In genomic region chr17:3918372-3919122, GRCh38 we compare ENCODE assay signal across 14 cellular contexts. TPM values are rescaled to one million over a fixed set of nuclear protein-coding genes. Genes with fewer than 3 reads are reported as not detected.
DNase-seq lines count a peak whose midpoint lies in the region; ATAC-seq and TF ChIP-seq lines count a peak whose summit lies in the region.
"Had no signal": no experiment of that assay in that cellular context is flagged by ENCODE, and none has a peak within 500 bp of the region (broad histone marks: within the 10 kb centered on the region; RNA-seq: fewer than 3 reads in every experiment).

No MANE protein-coding gene starts in this region.

- H3K36me3 ChIP-seq in lower lobe of right lung: no peaks in the 10 kb centered on the region
- no peaks in the 10 kb centered on the region for H3K36me3 ChIP-seq in stomach smooth muscle (ENCODE audit: control insufficient read depth in 2 of 2, insufficient read depth in 2 of 2, low read length in 2 of 2)
- H3K36me3 ChIP-seq: tibial nerve had no signal

- no peak for ATAC-seq in lower lobe of right lung

- no peaks in the 10 kb centered on the region for H3K9me3 Mint-ChIP-seq in T-helper 2 cell treated with Interferon-gamma antibody and Interleukin-4, amounts not matched to agents 5 μg/mL and 100 μg/mL, for 36 hours

- peak overlapping the region; percentile 52 for H3K27ac Mint-ChIP-seq in T-helper 2 cell treated with Interferon-gamma antibody and Interleukin-4, amounts not matched to agents 5 μg/mL and 100 μg/mL, for 36 hours

- intact Hi-C loops in lower lobe of right lung (cut with DNase I): no loop called here

- H3K27ac ChIP-seq in RWPE1 (peak overlapping the region; percentile 14; the same call in 1 of the 2 replicates), lower lobe of right lung (peak overlapping the region; percentile 24), stomach smooth muscle (ENCODE audit: low read length) (peak overlapping the region; percentile 18)
- H3K27ac ChIP-seq: hepatocyte had no signal

- no peaks in the 10 kb centered on the region for H3K27me3 ChIP-seq in lower lobe of right lung (ENCODE audit: low read depth)
- H3K27me3 ChIP-seq in stomach smooth muscle (ENCODE audit: control insufficient read depth in 1 of 2, insufficient read depth in 2 of 2, low read length in 2 of 2): no peaks in the 10 kb centered on the region
- H3K27me3 ChIP-seq: hepatocyte, tibial nerve had no signal

- DNase-seq in T-helper 2 cell treated with Interferon-gamma antibody and Interleukin-4, amounts not matched to agents 5 μg/mL and 100 μg/mL, for 36 hours (ENCODE audit: low spot score): no peak
- no peak for DNase-seq in T-helper 2 cell
- no peak for DNase-seq in RWPE1 (ENCODE audit: low spot score)
- no peak for DNase-seq in lower lobe of right lung
- no peak for DNase-seq in stimulated activated CD4-positive, alpha-beta T cell treated with anti-CD3 and anti-CD28 coated beads, Interleukin-4, amount 100 ng/mL, for 24 hours
- DNase-seq in HEK293T (ENCODE audit: extremely low spot score): no peak
- no peak for DNase-seq in GDM1 (lab: John Stamatoyannopoulos, UW)
- DNase-seq: activated CD8-positive, alpha-beta memory T cell treated with anti-CD3 and anti-CD28 coated beads, Interleukin-2, amount 50 U/mL, for 48 hours had no signal

- TF ChIP-seq CTCF in RWPE1 (conservative IDR thresholded peaks at IDR 0.05; ENCODE audit: low read depth) (no peak), lower lobe of right lung (IDR thresholded peaks at IDR 0.05) (no peak)

- CTCF ChIA-PET in RWPE1 (lab: Yijun Ruan, JAX): no interaction called here
- CTCF ChIA-PET in HEK293T (lab: Yijun Ruan, JAX): no interaction called here

- H3K4me3 ChIP-seq in lower lobe of right lung: no peak overlapping the region
- no peak overlapping the region for H3K4me3 ChIP-seq in stomach smooth muscle (ENCODE audit: low read length in 2 of 2)
- H3K4me3 ChIP-seq: hepatocyte, tibial nerve had no signal

- H3K4me1 Mint-ChIP-seq in T-helper 2 cell treated with Interferon-gamma antibody and Interleukin-4, amounts not matched to agents 5 μg/mL and 100 μg/mL, for 36 hours (ENCODE audit: low read depth): peaks cover 33% of the 10 kb centered on the region

- H3K9me3 ChIP-seq in lower lobe of right lung: no peaks in the 10 kb centered on the region
- no peaks in the 10 kb centered on the region for H3K9me3 ChIP-seq in stomach smooth muscle (ENCODE audit: control insufficient read depth in 2 of 2, low read length in 2 of 2)
- H3K9me3 ChIP-seq: tibial nerve had no signal

- H3K4me1 ChIP-seq in lower lobe of right lung (peaks cover 29% of the 10 kb centered on the region), stomach smooth muscle (ENCODE audit: control insufficient read depth, insufficient read depth, low read length) (peaks cover 12% of the 10 kb centered on the region)

- POLR2A ChIA-PET in RWPE1 (lab: Yijun Ruan, JAX; ENCODE audit: low non-redundant PET): no interaction called here
- POLR2A ChIA-PET in HEK293T (lab: Yijun Ruan, JAX): no interaction called here

- no peak overlapping the region for H3K4me3 Mint-ChIP-seq in T-helper 2 cell treated with Interferon-gamma antibody and Interleukin-4, amounts not matched to agents 5 μg/mL and 100 μg/mL, for 36 hours

- H3K36me3 Mint-ChIP-seq in T-helper 2 cell treated with Interferon-gamma antibody and Interleukin-4, amounts not matched to agents 5 μg/mL and 100 μg/mL, for 36 hours (ENCODE audit: low read depth): no peaks in the 10 kb centered on the region

- no peaks in the 10 kb centered on the region for H3K27me3 Mint-ChIP-seq in T-helper 2 cell treated with Interferon-gamma antibody and Interleukin-4, amounts not matched to agents 5 μg/mL and 100 μg/mL, for 36 hours (ENCODE audit: low read depth)

- peak overlapping the region in 1 of 2 donors; percentile 28 for H3K9ac ChIP-seq in stomach smooth muscle (ENCODE audit: low read length in 2 of 2)

TF ChIP-seq in HEK293T, 16 proteins besides CTCF, POLR2A, EP300 and RAD21:
- TF ChIP-seq NFRKB (IDR thresholded peaks at IDR 0.05) (no peak), CTBP1 (IDR thresholded peaks at IDR 0.05; ENCODE audit: borderline replicate concordance) (no peak), ELF4 (IDR thresholded peaks at IDR 0.05) (no peak), SP1 (IDR thresholded peaks at IDR 0.05) (no peak), BHLHE40 (IDR thresholded peaks at IDR 0.05; ENCODE audit: borderline replicate concordance) (no peak), FOXM1 (IDR thresholded peaks at IDR 0.05; ENCODE audit: borderline replicate concordance) (no peak), ARNT (IDR thresholded peaks at IDR 0.05) (no peak), PKNOX1 (IDR thresholded peaks at IDR 0.05) (no peak)
TF ChIP-seq in HEK293T: peak in this region for 0.

RNA-seq across cellular contexts. Expression of gene P2RX1, which starts 2.3 kb away (rescaled TPM):
- 8.7 TPM for total RNA-seq in lower lobe of right lung
- total RNA-seq: Daoy, M059J, renal cortical epithelial cell had no signal

RNA-seq across cellular contexts. Expression of gene CAMKK1, which starts 25.7 kb away (rescaled TPM):
- 9.7 TPM for total RNA-seq in lower lobe of right lung

RNA-seq across cellular contexts. Expression of gene ATP2A3, which starts 45.7 kb away (rescaled TPM):
- total RNA-seq in lower lobe of right lung: 45.6 TPM
